ENCODE assay signal across 10 cellular contexts in the genomic region with DNA sequence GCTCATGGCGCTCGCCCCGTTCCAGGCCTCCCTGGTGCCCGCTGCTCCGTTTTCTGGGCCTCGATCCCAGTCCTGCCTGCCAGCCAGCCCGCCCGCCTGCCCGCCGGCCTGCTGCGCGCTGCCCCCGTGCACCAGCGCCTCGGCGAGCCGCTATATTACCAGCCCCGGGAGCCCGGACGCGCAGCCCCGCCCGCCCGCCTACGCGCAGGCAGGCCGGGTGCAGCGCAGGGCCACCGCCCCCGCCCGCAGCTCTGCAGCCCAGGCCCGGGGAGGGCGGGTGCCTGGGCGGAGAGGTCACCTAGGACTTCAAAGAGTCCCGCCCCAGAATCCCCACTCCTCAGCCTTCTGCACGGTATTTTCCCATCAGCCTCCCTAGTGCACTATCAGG. TPM values are rescaled to one million over a fixed set of nuclear protein-coding genes. Genes with fewer than 3 reads are reported as not detected.
DNase-seq lines count a peak whose midpoint lies in the region; ATAC-seq and TF ChIP-seq lines count a peak whose summit lies in the region.
"Had no signal": no experiment of that assay in that cellular context is flagged by ENCODE, and none has a peak within 500 bp of the region (broad histone marks: within the 10 kb centered on the region; RNA-seq: fewer than 3 reads in every experiment).

Gene MAOB (minus strand): TSS at position 157 of the 388 bp plus-strand sequence. CDS start 151 bp downstream, at position 6.

- in situ Hi-C loops in GM13977 (cut with MboI; ENCODE audit: low pct_unique_long_range_greater_than_20kb, low sequenced_read_pairs, unreplicated experiment): no loop called here

- 0 out of 2 replicates have a peak, but pooled peaks cover under 1% of the 10 kb centered on the region for H3K9me3 ChIP-seq in ES-I3 (ENCODE audit: control insufficient read depth, insufficient read depth, low read length)

- H3K4me3 Mint-ChIP-seq in WTC11 (peak within 1 kb of the TSS; percentile 59), glutamatergic neuron (ENCODE audit: unreplicated experiment) (peak within 1 kb of the TSS; percentile 34)

- peak within 1 kb of the TSS; percentile 39 for H3K9ac ChIP-seq in ES-I3 (ENCODE audit: low read depth, low read length)

- POLR2A ChIA-PET in WTC11 (lab: Charles Lee): no interaction called here

- no peaks in the 10 kb centered on the region for H3K36me3 ChIP-seq in ES-I3 (ENCODE audit: insufficient read depth, low read length)

- CTCF ChIA-PET in WTC11 (lab: Charles Lee): no interaction called here

- H3K27me3 Mint-ChIP-seq in WTC11 (ENCODE audit: low read depth): peaks cover 28% of the 10 kb centered on the region
- peaks cover 2% of the 10 kb centered on the region for H3K27me3 Mint-ChIP-seq in glutamatergic neuron (ENCODE audit: unreplicated experiment)

- H3K4me1 Mint-ChIP-seq in WTC11 (peaks cover 3% of the 10 kb centered on the region), glutamatergic neuron (ENCODE audit: low read depth, unreplicated experiment) (no peaks in the 10 kb centered on the region)

- H3K9me3 Mint-ChIP-seq in WTC11 (no peaks in the 10 kb centered on the region), glutamatergic neuron (ENCODE audit: unreplicated experiment) (no peaks in the 10 kb centered on the region)

- intact Hi-C loops in posterior cingulate gyrus (cut with DNase I): no loop called here

- no peaks in the 10 kb centered on the region for H3K4me1 ChIP-seq in ES-I3 (ENCODE audit: insufficient read depth, low read length)

- no peak within 1 kb of the TSS for H3K27ac Mint-ChIP-seq in WTC11
- H3K27ac Mint-ChIP-seq in glutamatergic neuron (ENCODE audit: unreplicated experiment): no peak within 1 kb of the TSS

- ATAC-seq in WTC11 (peak; percentile 89), HG03045 (IDR thresholded peaks at IDR 0.05; ENCODE audit: unreplicated experiment) (no peak)
- ATAC-seq: GM12878 had no signal

- TF ChIP-seq CTCF in WTC11 (IDR thresholded peaks at IDR 0.05): no peak
- no peak for TF ChIP-seq CTCF in glutamatergic neuron (IDR thresholded peaks at IDR 0.05; ENCODE audit: partially characterized antibody, unreplicated experiment)
- no peak for TF ChIP-seq CTCF in GM13977 (IDR thresholded peaks at IDR 0.05; ENCODE audit: extremely low read depth, insufficient read depth, missing control alignments)

- DNase-seq in WTC11 (ENCODE audit: low spot score): peak; percentile 42
- peak; percentile 26 for DNase-seq in glutamatergic neuron
- DNase-seq in posterior cingulate gyrus: peak in 8 of 10 donors; percentile 23 to 92 (median 44)
- no peak for DNase-seq in GM13977 (ENCODE audit: low spot score)
- no peak for DNase-seq in NK-92 treated with Interleukin-12 subunit alpha and Interleukin-12 subunit beta, amount 100 ng/mL, for 24 hours (lab: John Stamatoyannopoulos, UW)
- DNase-seq in SKM-1 (lab: John Stamatoyannopoulos, UW; ENCODE audit: unreplicated experiment): no peak

- H3K36me3 Mint-ChIP-seq in WTC11: no peaks in the 10 kb centered on the region
- no peaks in the 10 kb centered on the region for H3K36me3 Mint-ChIP-seq in glutamatergic neuron (ENCODE audit: unreplicated experiment)

TF ChIP-seq in WTC11, 78 proteins besides CTCF, POLR2A, EP300 and RAD21:
- TF ChIP-seq NFYB (CRISPR knock-in tag; conservative IDR thresholded peaks at IDR 0.05; ENCODE audit: low read depth): no peak
- TF ChIP-seq, protein P1, sequence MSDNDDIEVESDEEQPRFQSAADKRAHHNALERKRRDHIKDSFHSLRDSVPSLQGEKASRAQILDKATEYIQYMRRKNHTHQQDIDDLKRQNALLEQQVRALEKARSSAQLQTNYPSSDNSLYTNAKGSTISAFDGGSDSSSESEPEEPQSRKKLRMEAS (CRISPR knock-in tag; IDR thresholded peaks at IDR 0.05): 0 out of 2 replicates have a peak, but pooled peaks have one; percentile 24

RNA-seq across cellular contexts. Expression of gene MAOB, which starts in this region (rescaled TPM):
- total RNA-seq in WTC11 (2021) (0.74 to 1.5 TPM (median 1.3 TPM) in 3 replicates), glutamatergic neuron (ENCODE audit: unreplicated experiment) (not detected)
- total RNA-seq: pulmonary artery endothelial cell had no signal

Comparison
In these comparisons a context has a peak if more than half of its experiments do, and no peak if none do; other contexts are left out.
1. Peak in DNase-seq in glutamatergic neuron; RNA of the gene not detected or under 1 TPM.
2. DNase-seq: peak in WTC11 (single experiment) and posterior cingulate gyrus (8 of 10); none in GM13977 (single experiment), NK-92 treated with Interleukin-12 subunit alpha and Interleukin-12 subunit beta, amount 100 ng/mL, for 24 hours (single experiment) and SKM-1 (single experiment).